Comparison of ENCODE assay signal across 34 cellular contexts in genomic region chrX:20639115-20639514, GRCh38.
"Had no signal": no experiment of that assay in that cellular context is flagged by ENCODE, and none has a peak within 500 bp of the region (broad histone marks: within the 10 kb centered on the region; RNA-seq: fewer than 3 reads in every experiment).

No MANE protein-coding gene starts in this region.

- H3K4me1 ChIP-seq: adrenal gland, body of pancreas, breast epithelium had no signal

- H3K4me1 Mint-ChIP-seq: activated CD4-positive, alpha-beta T cell treated with anti-CD3 and anti-CD28 coated beads for 36 hours; activated CD4-positive, alpha-beta T cell treated with anti-CD3 and anti-CD28 coated beads, Interleukin-2, amount 10 ng/mL, durations not matched to agents 7 days and 5 days had no signal

- H3K27me3 ChIP-seq: adrenal gland, body of pancreas had no signal

- H3K4me3 Mint-ChIP-seq: activated CD4-positive, alpha-beta T cell treated with anti-CD3 and anti-CD28 coated beads for 36 hours; activated CD4-positive, alpha-beta T cell treated with anti-CD3 and anti-CD28 coated beads, Interleukin-2, amount 10 ng/mL, durations not matched to agents 7 days and 5 days; activated CD8-positive, alpha-beta T cell treated with anti-CD3 and anti-CD28 coated beads, Interleukin-2, amount 10 ng/mL, durations not matched to agents 7 days and 5 days; activated T-cell treated with anti-CD3 and anti-CD28 coated beads, Interleukin-2, amount 50 U/mL, for 24 hours had no signal

- H3K9me3 ChIP-seq: adrenal gland, body of pancreas, breast epithelium had no signal

- H3K36me3 ChIP-seq: adrenal gland, breast epithelium had no signal

- H3K27ac Mint-ChIP-seq: activated CD4-positive, alpha-beta T cell treated with anti-CD3 and anti-CD28 coated beads for 36 hours; activated CD4-positive, alpha-beta T cell treated with anti-CD3 and anti-CD28 coated beads, Interleukin-2, amount 10 ng/mL, durations not matched to agents 7 days and 5 days; activated CD8-positive, alpha-beta T cell treated with anti-CD3 and anti-CD28 coated beads, Interleukin-2, amount 10 ng/mL, durations not matched to agents 7 days and 5 days; activated naive CD4-positive, alpha-beta T cell treated with anti-CD3 and anti-CD28 coated beads, Interleukin-2, amount 50 U/mL, for 72 hours; activated T-cell treated with anti-CD3 and anti-CD28 coated beads, Interleukin-2, amount 50 U/mL, for 24 hours; activated T-helper 2 cell treated with anti-CD3 and anti-CD28 coated beads, Interferon-gamma antibody, Interleukin-2, Interleukin-4, amounts not matched to agents 10 μg/mL and 5 μg/mL and 100 μg/mL, durations not matched to agents 14 hours and 24 hours and 36 hours had no signal

- H3K27ac ChIP-seq: adrenal gland, body of pancreas, breast epithelium, PC-9, RWPE1 had no signal

- H3K4me3 ChIP-seq: adrenal gland, body of pancreas, breast epithelium, PC-9 had no signal

- H3K27me3 Mint-ChIP-seq: activated CD4-positive, alpha-beta T cell treated with anti-CD3 and anti-CD28 coated beads, Interleukin-2, amount 10 ng/mL, durations not matched to agents 7 days and 5 days had no signal

- H3K9me3 Mint-ChIP-seq: activated CD4-positive, alpha-beta T cell treated with anti-CD3 and anti-CD28 coated beads, Interleukin-2, amount 10 ng/mL, durations not matched to agents 7 days and 5 days; activated naive CD4-positive, alpha-beta T cell treated with anti-CD3 and anti-CD28 coated beads, Interleukin-2, amount 50 U/mL, for 72 hours; activated T-cell treated with anti-CD3 and anti-CD28 coated beads, Interleukin-2, amount 50 U/mL, for 24 hours; activated T-helper 2 cell treated with anti-CD3 and anti-CD28 coated beads, Interferon-gamma antibody, Interleukin-2, Interleukin-4, amounts not matched to agents 10 μg/mL and 5 μg/mL and 100 μg/mL, durations not matched to agents 14 hours and 24 hours and 36 hours had no signal

- H3K36me3 Mint-ChIP-seq: activated naive CD4-positive, alpha-beta T cell treated with anti-CD3 and anti-CD28 coated beads, Interleukin-2, amount 50 U/mL, for 72 hours had no signal

- DNase-seq: activated CD4-positive, alpha-beta T cell treated with anti-CD3 and anti-CD28 coated beads for 36 hours; activated CD4-positive, alpha-beta T cell treated with anti-CD3 and anti-CD28 coated beads, Interleukin-2, amount 10 ng/mL, durations not matched to agents 7 days and 5 days; activated CD4-positive, alpha-beta T cell treated with anti-CD3 and anti-CD28 coated beads, Interleukin-2, amount 50 U/mL, for 48 hours; activated CD8-positive, alpha-beta T cell treated with anti-CD3 and anti-CD28 coated beads, Interleukin-2, amount 10 ng/mL, durations not matched to agents 7 days and 5 days; activated gamma-delta T cell; activated naive CD4-positive, alpha-beta T cell treated with Interleukin-2 at 50 U/mL for 16 hours; activated T-cell treated with anti-CD3 and anti-CD28 coated beads, Interleukin-2, amount 50 U/mL, for 24 hours; adrenal gland; body of pancreas; caudate nucleus; cerebellar nuclear complex; MM.1S; MV-4-11; NCI-H1092; NCI-H1436 treated with DMSO at 0.1 percent for 48 hours; NCI-H187; NCI-H2029 treated with DMSO at 0.1 percent for 48 hours; NCI-H2107; NCI-H2171; NCI-H510A; NCI-H526; NCI-H748 treated with DMSO at 0.1 percent for 48 hours; NK-92 treated with Interleukin-12 subunit alpha and Interleukin-12 subunit beta, amount 100 ng/mL, for 24 hours; PC-9; SIG-M5; SW 1271; T-helper 1 cell; T-helper 2 cell had no signal

- H2AFZ ChIP-seq: PC-9 had no signal

- ATAC-seq: activated CD4-positive, alpha-beta T cell treated with anti-CD3 and anti-CD28 coated beads for 36 hours; activated CD4-positive, CD25-positive, alpha-beta regulatory T cell treated with anti-CD3 and anti-CD28 coated beads, Interleukin-2, amount 50 U/mL, for 24 hours; activated CD8-positive, alpha-beta T cell treated with anti-CD3 and anti-CD28 coated beads, Interleukin-2, amount 10 ng/mL, durations not matched to agents 7 days and 5 days; activated naive CD4-positive, alpha-beta T cell treated with anti-CD3 and anti-CD28 coated beads, Interleukin-2, amount 50 U/mL, for 72 hours; body of pancreas; Right ventricle myocardium inferior had no signal

- H3K4me2 ChIP-seq: PC-9 had no signal
